1 cellular context compared by ENCODE assay signal in genomic region chr2:150485871-150486538, GRCh38.
TF ChIP-seq lines count a peak whose summit lies in the region.

No MANE protein-coding gene starts in this region.

TF ChIP-seq in K562, 482 proteins besides CTCF, POLR2A, EP300 and RAD21 (continued from another document):
- TF ChIP-seq U2AF1 (optimal IDR thresholded peaks at IDR 0.05; ENCODE audit: low read depth, low read length), result no peak
- no peak for TF ChIP-seq ZFP91 (CRISPR knock-in tag; IDR thresholded peaks at IDR 0.05)
- TF ChIP-seq XRCC5 (IDR thresholded peaks at IDR 0.05; ENCODE audit: low read depth, low read length), result no peak
- no peak for TF ChIP-seq POLR3A (IDR thresholded peaks at IDR 0.05; ENCODE audit: borderline replicate concordance, extremely low read depth, insufficient read depth, insufficient read length)
TF ChIP-seq in K562: peak in this region for 0.
